28 cellular contexts compared by ENCODE assay signal in the genomic region with DNA sequence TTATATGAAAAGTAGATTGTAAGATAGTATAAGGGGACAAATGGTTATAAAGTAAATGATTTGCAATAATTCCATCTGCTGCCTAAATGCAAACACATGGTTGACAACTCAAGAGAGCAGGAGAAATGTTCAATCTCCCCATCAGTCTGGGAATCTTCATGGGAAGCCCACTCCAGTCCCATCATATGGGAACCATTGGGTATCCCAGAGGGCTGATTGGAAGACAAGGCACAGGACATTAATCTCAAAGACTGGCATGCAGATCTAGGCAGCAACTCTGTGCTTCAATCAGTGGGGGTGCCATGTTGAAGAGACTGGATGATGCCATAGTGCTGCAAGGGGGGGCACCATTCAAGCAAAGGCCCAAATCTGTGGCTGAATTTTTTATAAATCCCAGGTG.
"Had no signal": no experiment of that assay in that cellular context is flagged by ENCODE, and none has a peak within 500 bp of the region (broad histone marks: within the 10 kb centered on the region; RNA-seq: fewer than 3 reads in every experiment).

No MANE protein-coding gene starts in this region.

- H3K9me3 ChIP-seq: testis, thyroid gland, transverse colon, uterus, vagina had no signal

- H3K27ac Mint-ChIP-seq: stimulated activated effector memory CD8-positive, alpha-beta T cell treated with anti-CD3 and anti-CD28 coated beads, Interleukin-12 subunit alpha, Interleukin-12 subunit beta, amount 100 ng/mL, for 72 hours; stimulated activated memory B cell treated with anti-CD40 and anti-IgM and Interleukin-4, amounts not matched to agents 10 μg/mL and 1 μg/mL and 100 μg/mL, for 72 hours; stimulated activated naive B cell treated with anti-CD40 and anti-IgM and Interleukin-4, amounts not matched to agents 10 μg/mL and 1 μg/mL and 100 μg/mL, for 72 hours; stimulated activated naive CD8-positive, alpha-beta T cell treated with anti-CD3 and anti-CD28 coated beads, Interleukin-15, amount 100 ng/mL, for 72 hours; stimulated activated naive CD8-positive, alpha-beta T cell treated with anti-CD3 and anti-CD28 coated beads, Interleukin-15, Interleukin-2, amounts not matched to agents 100 ng/mL and 50 ng/mL, for 24 hours; type B pancreatic cell had no signal

- H3K36me3 Mint-ChIP-seq: stimulated activated effector memory CD8-positive, alpha-beta T cell treated with anti-CD3 and anti-CD28 coated beads, Interleukin-12 subunit alpha, Interleukin-12 subunit beta, amount 100 ng/mL, for 72 hours; type B pancreatic cell had no signal

- H3K27me3 Mint-ChIP-seq: stimulated activated naive B cell treated with anti-CD40 and anti-IgM and Interleukin-4, amounts not matched to agents 10 μg/mL and 1 μg/mL and 100 μg/mL, for 72 hours; stimulated activated naive CD8-positive, alpha-beta T cell treated with anti-CD3 and anti-CD28 coated beads, Interleukin-15, amount 100 ng/mL, for 72 hours; stimulated activated naive CD8-positive, alpha-beta T cell treated with anti-CD3 and anti-CD28 coated beads, Interleukin-15, Interleukin-2, amounts not matched to agents 100 ng/mL and 50 ng/mL, for 24 hours; type B pancreatic cell had no signal

- H3K4me1 ChIP-seq: stomach, testis, thyroid gland, tibial artery, tibial nerve, transverse colon, upper lobe of left lung, upper lobe of right lung, uterus, vagina had no signal

- H3K27ac ChIP-seq: stomach, testis, thoracic aorta, thyroid gland, tibial artery, tibial nerve, transverse colon, upper lobe of left lung, upper lobe of right lung, uterus, vagina had no signal

- ATAC-seq: stimulated activated effector memory CD8-positive, alpha-beta T cell treated with anti-CD3 and anti-CD28 coated beads, Interleukin-12 subunit alpha, Interleukin-12 subunit beta, amount 100 ng/mL, for 72 hours; stimulated activated memory B cell treated with anti-CD40 and anti-IgM and Interleukin-4, amounts not matched to agents 10 μg/mL and 1 μg/mL and 100 μg/mL, for 72 hours; stimulated activated naive B cell treated with anti-CD40 and anti-IgM and Interleukin-4, amounts not matched to agents 10 μg/mL and 1 μg/mL and 100 μg/mL, for 72 hours; stimulated activated naive CD8-positive, alpha-beta T cell treated with anti-CD3 and anti-CD28 coated beads, Interleukin-15, amount 100 ng/mL, for 72 hours; stimulated activated naive CD8-positive, alpha-beta T cell treated with anti-CD3 and anti-CD28 coated beads, Interleukin-15, Interleukin-2, amounts not matched to agents 100 U/mL and 50 U/mL, for 24 hours; upper lobe of right lung had no signal

- H3K36me3 ChIP-seq: stomach, thoracic aorta, thyroid gland, tibial nerve, transverse colon, upper lobe of left lung, upper lobe of right lung, uterus, vagina had no signal

- H3K27me3 ChIP-seq: stomach, testis, thyroid gland, tibial artery, tibial nerve, transverse colon, upper lobe of left lung, upper lobe of right lung, uterus, vagina had no signal

- FAIRE-seq: urothelium cell line had no signal

- H3K4me3 ChIP-seq: stomach, testis, thoracic aorta, thyroid gland, tibial artery, tibial nerve, transverse colon, upper lobe of left lung, upper lobe of right lung, uterus, vagina had no signal

- DNase-seq: stimulated activated CD4-positive, alpha-beta T cell treated with anti-CD3 and anti-CD28 coated beads, Interleukin-2, amount 100 ng/mL, for 48 hours; stimulated activated CD4-positive, alpha-beta T cell treated with anti-CD3 and anti-CD28 coated beads, Interleukin-4, amount 100 ng/mL, for 1 hour; stimulated activated CD4-positive, alpha-beta T cell treated with anti-CD3 and anti-CD28 coated beads, Interleukin-4, amount 100 ng/mL, for 24 hours; stimulated activated CD4-positive, alpha-beta T cell treated with anti-CD3 and anti-CD28 coated beads, Interleukin-4, amount 100 ng/mL, for 4 hours; stimulated activated CD8-positive, alpha-beta memory T cell treated with anti-CD3 and anti-CD28 coated beads, Interleukin-4, amount 100 ng/mL, for 48 hours; stimulated activated naive B cell treated with anti-CD40 and anti-IgM and Interleukin-4, amounts not matched to agents 10 μg/mL and 1 μg/mL and 100 μg/mL, for 72 hours; stimulated activated naive CD4-positive, alpha-beta T cell; stimulated activated naive CD4-positive, alpha-beta T cell treated with Interleukin-2 at 50 U/mL for 16 hours; stimulated activated naive CD8-positive, alpha-beta T cell treated with anti-CD3 and anti-CD28 coated beads, Interleukin-15, amount 100 ng/mL, for 72 hours; stimulated activated naive CD8-positive, alpha-beta T cell treated with anti-CD3 and anti-CD28 coated beads, Interleukin-15, Interleukin-2, amounts not matched to agents 100 U/mL and 50 U/mL, for 24 hours; stomach; substantia nigra; testis; thyroid gland; tibial artery; transverse colon; trophoblast cell; upper lobe of left lung; upper lobe of right lung; uterus had no signal

- H3K4me3 Mint-ChIP-seq: stimulated activated effector memory CD8-positive, alpha-beta T cell treated with anti-CD3 and anti-CD28 coated beads, Interleukin-12 subunit alpha, Interleukin-12 subunit beta, amount 100 ng/mL, for 72 hours; stimulated activated memory B cell treated with anti-CD40 and anti-IgM and Interleukin-4, amounts not matched to agents 10 μg/mL and 1 μg/mL and 100 μg/mL, for 72 hours; stimulated activated naive B cell treated with anti-CD40 and anti-IgM and Interleukin-4, amounts not matched to agents 10 μg/mL and 1 μg/mL and 100 μg/mL, for 72 hours; stimulated activated naive CD8-positive, alpha-beta T cell treated with anti-CD3 and anti-CD28 coated beads, Interleukin-15, amount 100 ng/mL, for 72 hours; stimulated activated naive CD8-positive, alpha-beta T cell treated with anti-CD3 and anti-CD28 coated beads, Interleukin-15, Interleukin-2, amounts not matched to agents 100 ng/mL and 50 ng/mL, for 24 hours; type B pancreatic cell had no signal

- H3K4me1 Mint-ChIP-seq: stimulated activated effector memory CD8-positive, alpha-beta T cell treated with anti-CD3 and anti-CD28 coated beads, Interleukin-12 subunit alpha, Interleukin-12 subunit beta, amount 100 ng/mL, for 72 hours; stimulated activated memory B cell treated with anti-CD40 and anti-IgM and Interleukin-4, amounts not matched to agents 10 μg/mL and 1 μg/mL and 100 μg/mL, for 72 hours; stimulated activated naive B cell treated with anti-CD40 and anti-IgM and Interleukin-4, amounts not matched to agents 10 μg/mL and 1 μg/mL and 100 μg/mL, for 72 hours; stimulated activated naive CD8-positive, alpha-beta T cell treated with anti-CD3 and anti-CD28 coated beads, Interleukin-15, amount 100 ng/mL, for 72 hours had no signal
